10 cellular contexts compared by ENCODE assay signal in the genomic region with DNA sequence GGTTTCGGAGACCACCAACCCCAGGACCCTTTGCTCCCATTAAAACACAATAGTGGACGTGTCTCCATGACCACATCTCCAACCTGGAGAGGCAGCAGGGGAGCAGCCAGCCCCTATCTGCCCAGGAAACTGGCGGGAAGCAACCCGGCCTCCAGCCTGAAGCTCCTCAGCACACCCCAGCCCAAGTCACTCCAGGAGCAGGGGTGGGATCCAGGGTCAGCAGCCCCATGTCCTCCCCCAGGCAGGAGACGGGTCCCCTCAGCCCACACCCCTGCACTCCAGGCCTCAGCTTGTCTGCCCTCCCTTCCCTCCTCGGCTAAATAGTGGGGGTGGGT. TPM values are rescaled to one million over a fixed set of nuclear protein-coding genes. Genes with fewer than 3 reads are reported as not detected.
DNase-seq lines count a peak whose midpoint lies in the region; ATAC-seq, FAIRE-seq and TF ChIP-seq lines count a peak whose summit lies in the region.
"Had no signal": no experiment of that assay in that cellular context is flagged by ENCODE, and none has a peak within 500 bp of the region (broad histone marks: within the 10 kb centered on the region; RNA-seq: fewer than 3 reads in every experiment).

No MANE protein-coding gene starts in this region.

- no peak overlapping the region for H4K5ac ChIP-seq in H9 (ENCODE audit: insufficient read length, low read depth, low read length)

- TF ChIP-seq RAD21 in GM12878 (IDR thresholded peaks at IDR 0.05; ENCODE audit: insufficient read depth, low read depth, low read length): no peak

- DNase-seq in CD4-positive, alpha-beta memory T cell: no peak
- DNase-seq in H9 (no peak), GM12878 (ENCODE audit: low read depth, low spot score) (no peak), cardiac septum (ENCODE audit: low spot score) (no peak)
- peak in 1 of 9 donors; percentile 31 for DNase-seq in naive thymus-derived CD4-positive, alpha-beta T cell
- DNase-seq: DMS79 had no signal

- no peak overlapping the region for H3K9ac ChIP-seq in H9 (ENCODE audit: extremely low read depth, insufficient read length, low read length)
- H3K9ac ChIP-seq in GM12878 (ENCODE audit: control insufficient read depth, insufficient read depth, low read length): peak overlapping the region; percentile 92

- H2BK12ac ChIP-seq in H9 (ENCODE audit: insufficient read length, low read depth, low read length): no peak overlapping the region

- no peaks in the 10 kb centered on the region for H3K27me3 ChIP-seq in CD4-positive, alpha-beta memory T cell (ENCODE audit: insufficient read depth, low read length)
- no peaks in the 10 kb centered on the region; the same call in 1 of the 2 replicates for H3K27me3 ChIP-seq in H9 (ENCODE audit: insufficient read depth, low read length)
- no peaks in the 10 kb centered on the region for H3K27me3 ChIP-seq in GM12878 (replicated peaks in 1 of 2; ENCODE audit: control insufficient read depth in 2 of 2, insufficient read depth in 2 of 2, low read length in 1 of 2)
- H3K27me3 ChIP-seq in naive thymus-derived CD4-positive, alpha-beta T cell (ENCODE audit: control insufficient read depth in 2 of 2, insufficient read depth in 2 of 2, low read length in 2 of 2): no peaks in the 10 kb centered on the region

- in situ Hi-C loops in GM12878 (cut with MboI): no loop called here

- H3K4me1 ChIP-seq in CD4-positive, alpha-beta memory T cell (ENCODE audit: insufficient read depth, low read length): peaks cover 50% of the 10 kb centered on the region
- H3K4me1 ChIP-seq in H9 (ENCODE audit: insufficient read depth, low read length) (no peaks in the 10 kb centered on the region), GM12878 (ENCODE audit: control insufficient read depth, insufficient read depth, low read length) (peaks cover 33% of the 10 kb centered on the region)
- H3K4me1 ChIP-seq in naive thymus-derived CD4-positive, alpha-beta T cell (ENCODE audit: control insufficient read depth in 2 of 2, insufficient read depth in 2 of 2, low read length in 2 of 2): peaks cover 22 to 34% of the 10 kb centered on the region in 2 donors

- peak overlapping the region; percentile 37 for H3K4me2 ChIP-seq in H9 (ENCODE audit: insufficient read depth, insufficient read length, low read length)
- peak overlapping the region; percentile 90 for H3K4me2 ChIP-seq in GM12878 (ENCODE audit: control insufficient read depth, insufficient read depth)

- peak overlapping the region; percentile 99 for H3K27ac ChIP-seq in CD4-positive, alpha-beta memory T cell (ENCODE audit: low read depth, low read length)
- H3K27ac ChIP-seq in H9 (ENCODE audit: insufficient read length, low read depth, low read length): no peak overlapping the region
- peak overlapping the region; percentile 96 for H3K27ac ChIP-seq in GM12878 (ENCODE audit: control insufficient read depth, insufficient read depth)
- H3K27ac ChIP-seq in naive thymus-derived CD4-positive, alpha-beta T cell (ENCODE audit: low read depth, low read length): peak overlapping the region; percentile 80

- H3K4ac ChIP-seq in H9 (ENCODE audit: low read depth, low read length): no peak overlapping the region

- H3K56ac ChIP-seq in H9 (ENCODE audit: insufficient read length, low read depth, low read length): no peak overlapping the region

- peak overlapping the region; percentile 90 to 94 (median 92) for H3K4me3 Mint-ChIP-seq in CD4-positive, alpha-beta memory T cell
- H3K4me3 Mint-ChIP-seq in H9: peak overlapping the region; percentile 48 to 67
- peak overlapping the region; percentile 84 to 92 (median 88) for H3K4me3 Mint-ChIP-seq in naive thymus-derived CD4-positive, alpha-beta T cell

- no peak overlapping the region for H3K23ac ChIP-seq in H9 (ENCODE audit: insufficient read length, low read depth, low read length)

- H2BK20ac ChIP-seq in H9 (ENCODE audit: low read depth, low read length, poor library complexity, severe bottlenecking): no peak overlapping the region

- H3K79me2 ChIP-seq in H9 (ENCODE audit: insufficient read depth, low read length) (no peaks in the 10 kb centered on the region), GM12878 (ENCODE audit: control insufficient read depth, insufficient read depth, low read length) (peaks cover 23% of the 10 kb centered on the region)

- FAIRE-seq in GM12878 (lab: Jason Lieb, UNC): no peak

- peaks cover 0 to 31% of the 10 kb centered on the region in 2 donors for H3K36me3 Mint-ChIP-seq in CD4-positive, alpha-beta memory T cell
- H3K36me3 Mint-ChIP-seq in H9 (ENCODE audit: insufficient read depth in 1 of 3, low read depth in 3 of 3): peaks cover 0 to 11% (median 0%) of the 10 kb centered on the region in 3 experiments; a peak in 2 of 7 replicates
- H3K36me3 Mint-ChIP-seq in naive thymus-derived CD4-positive, alpha-beta T cell: peaks cover 0 to 5% (median 0%) of the 10 kb centered on the region in 5 donors

- H2AFZ ChIP-seq in H9 (ENCODE audit: low read length) (no peak overlapping the region), GM12878 (ENCODE audit: control insufficient read depth, low read depth, low read length) (peak overlapping the region; percentile 48)

- ATAC-seq in GM12878 (peak; percentile 5), HG03139 (IDR thresholded peaks at IDR 0.05; ENCODE audit: unreplicated experiment) (no peak), GM21529 (IDR thresholded peaks at IDR 0.05; ENCODE audit: unreplicated experiment) (no peak), HG02642 (IDR thresholded peaks at IDR 0.05; ENCODE audit: poor library complexity, unreplicated experiment) (no peak)
- no peak for ATAC-seq in naive thymus-derived CD4-positive, alpha-beta T cell

- H3K27ac Mint-ChIP-seq in CD4-positive, alpha-beta memory T cell: peak overlapping the region; percentile 94 to 98 (median 97)
- H3K27ac Mint-ChIP-seq in H9: no peak overlapping the region
- peak overlapping the region; percentile 83 to 96 (median 91) for H3K27ac Mint-ChIP-seq in naive thymus-derived CD4-positive, alpha-beta T cell

- no peak for TF ChIP-seq CTCF in H9 (conservative IDR thresholded peaks at IDR 0.05)
- TF ChIP-seq CTCF in GM12878 (IDR thresholded peaks at IDR 0.05 in 2 of 3, conservative IDR thresholded peaks at IDR 0.05 in 1 of 3; ENCODE audit: control insufficient read depth in 2 of 3, extremely low read depth in 1 of 3, insufficient read depth in 1 of 3, low read depth in 3 of 3, low read length in 3 of 3): no peak

- H3K36me3 ChIP-seq in CD4-positive, alpha-beta memory T cell (ENCODE audit: insufficient read depth, low read length): peaks cover 19% of the 10 kb centered on the region
- H3K36me3 ChIP-seq in GM12878 (ENCODE audit: control insufficient read depth in 2 of 2, insufficient read depth in 2 of 2, low read length in 1 of 2): peaks cover 5 to 21% of the 10 kb centered on the region in 2 experiments; a peak in 3 of 4 replicates
- H3K36me3 ChIP-seq in naive thymus-derived CD4-positive, alpha-beta T cell (ENCODE audit: control insufficient read depth in 2 of 3, insufficient read depth in 3 of 3, low read length in 3 of 3): peaks cover 0 to 41% (median 0%) of the 10 kb centered on the region in 3 experiments

- no peak overlapping the region for H4K8ac ChIP-seq in H9 (replicated peaks; ENCODE audit: insufficient read length, low read depth, low read length)

- H4K20me1 ChIP-seq in H9 (ENCODE audit: control insufficient read depth, insufficient read depth, insufficient read length): no peaks in the 10 kb centered on the region
- no peaks in the 10 kb centered on the region; the same call in 1 of the 2 replicates for H4K20me1 ChIP-seq in GM12878 (ENCODE audit: control insufficient read depth, insufficient read depth)

- TF ChIP-seq EP300 in GM12878 (IDR thresholded peaks at IDR 0.05; ENCODE audit: borderline replicate concordance in 1 of 2, control insufficient read depth in 1 of 2, low read depth in 2 of 2, low read length in 2 of 2): no peak

- TF ChIP-seq POLR2A in GM12878 (IDR thresholded peaks at IDR 0.05; ENCODE audit: low read depth, low read length): no peak

- H2BK120ac ChIP-seq in H9 (ENCODE audit: low read depth, low read length, poor library complexity, severe bottlenecking): no peak overlapping the region

- H4K91ac ChIP-seq in H9 (ENCODE audit: insufficient read length, low read depth, low read length): no peak overlapping the region

- H3K79me1 ChIP-seq in H9 (ENCODE audit: insufficient read depth, low read depth, low read length, poor library complexity, severe bottlenecking): no peaks in the 10 kb centered on the region

- H2BK15ac ChIP-seq in H9 (ENCODE audit: low read depth, low read length): no peak overlapping the region

- peak overlapping the region; percentile 91 to 92 for H3K4me3 ChIP-seq in CD4-positive, alpha-beta memory T cell (ENCODE audit: low read length in 2 of 2)
- peak overlapping the region; percentile 94 for H3K4me3 ChIP-seq in GM12878
- peak overlapping the region; percentile 80 for H3K4me3 ChIP-seq in naive thymus-derived CD4-positive, alpha-beta T cell (ENCODE audit: low read length)

- H3K9me3 Mint-ChIP-seq in CD4-positive, alpha-beta memory T cell: no peaks in the 10 kb centered on the region
- H3K9me3 Mint-ChIP-seq in H9: no peaks in the 10 kb centered on the region
- no peaks in the 10 kb centered on the region for H3K9me3 Mint-ChIP-seq in naive thymus-derived CD4-positive, alpha-beta T cell

- H3K14ac ChIP-seq in H9 (ENCODE audit: insufficient read depth, low read length): no peak overlapping the region

- peaks cover 15 to 53% (median 35%) of the 10 kb centered on the region in 4 donors for H3K4me1 Mint-ChIP-seq in CD4-positive, alpha-beta memory T cell
- H3K4me1 Mint-ChIP-seq in H9: peaks cover 3 to 7% of the 10 kb centered on the region in 2 experiments; a peak in 3 of 4 replicates
- peaks cover 11 to 36% (median 21%) of the 10 kb centered on the region in 7 donors for H3K4me1 Mint-ChIP-seq in naive thymus-derived CD4-positive, alpha-beta T cell

- POLR2A ChIA-PET in CD4-positive, alpha-beta memory T cell (lab: Charles Lee; ENCODE audit: partially characterized antibody): interaction anchor here (1.0 to 11.6 kb wide), 5 partner anchors 15 to 114 kb away, joined by 3 to 236 read pairs (median 6); a partner anchor contains a TSS
- POLR2A ChIA-PET in GM12878 (lab: Charles Lee): interaction anchor here (0.6 to 0.9 kb wide), 2 partner anchors 9 to 15 kb away, joined by 3 read pairs; no protein-coding TSS in a partner anchor
- POLR2A ChIA-PET in naive thymus-derived CD4-positive, alpha-beta T cell (lab: Charles Lee): interaction anchor here (2.3 to 4.5 kb wide), 2 partner anchors 14 to 18 kb away, joined by 8 to 37 read pairs; no protein-coding TSS in a partner anchor

- H3K27me3 Mint-ChIP-seq in CD4-positive, alpha-beta memory T cell: no peaks in the 10 kb centered on the region
- peaks cover 11% of the 10 kb centered on the region for H3K27me3 Mint-ChIP-seq in H9 (ENCODE audit: low read depth)
- H3K27me3 Mint-ChIP-seq in naive thymus-derived CD4-positive, alpha-beta T cell: no peaks in the 10 kb centered on the region

- no peak overlapping the region for H3K18ac ChIP-seq in H9 (ENCODE audit: insufficient read length, low read depth, low read length)

- no peak overlapping the region for H2AK5ac ChIP-seq in H9 (ENCODE audit: insufficient read length, low read length)

- peaks cover 7% of the 10 kb centered on the region for H3K23me2 ChIP-seq in H9 (ENCODE audit: insufficient read length, low read depth, low read length, poor library complexity, severe bottlenecking)

- H2BK5ac ChIP-seq in H9 (ENCODE audit: insufficient read length, low read length): no peak overlapping the region

- SMC1A ChIA-PET in GM12878 (lab: Charles Lee; ENCODE audit: uncharacterized antibody, unreplicated experiment): interaction anchor here (1.0 to 1.5 kb wide), 2 partner anchors 114 to 128 kb away, joined by 4 read pairs; no protein-coding TSS in a partner anchor

- RAD21 ChIA-PET in GM12878 (lab: Charles Lee; ENCODE audit: unreplicated experiment): interaction anchor here (1.4 to 2.4 kb wide), 2 partner anchors 15 to 19 kb away, joined by 3 to 9 read pairs; no protein-coding TSS in a partner anchor

- intact Hi-C loops in CD4-positive, alpha-beta memory T cell (cut with micrococcal nuclease): no loop called here
- intact Hi-C loops in GM12878 (cut with micrococcal nuclease; ENCODE audit: unreplicated experiment): no loop called here
- intact Hi-C loops in naive thymus-derived CD4-positive, alpha-beta T cell (cut with micrococcal nuclease): loop anchor here in 1 of 2 donors (1.0 to 5.0 kb wide), 2 partner anchors 31 to 1119 kb away; no protein-coding TSS in a partner anchor
- intact Hi-C loops in cardiac septum (cut with DNase I): no loop called here

- no peaks in the 10 kb centered on the region for H3K9me3 ChIP-seq in CD4-positive, alpha-beta memory T cell (ENCODE audit: control insufficient read depth in 1 of 2, low read length in 2 of 2)
- H3K9me3 ChIP-seq in H9 (ENCODE audit: control insufficient read depth, low read depth, low read length): no peaks in the 10 kb centered on the region
- no peaks in the 10 kb centered on the region for H3K9me3 ChIP-seq in GM12878 (replicated peaks; ENCODE audit: control insufficient read depth, insufficient read depth, low read length)
- no peaks in the 10 kb centered on the region for H3K9me3 ChIP-seq in naive thymus-derived CD4-positive, alpha-beta T cell (ENCODE audit: control insufficient read depth in 2 of 3, low read length in 3 of 3)

- BruUV-seq in GM12878 (replicated peaks; lab: Mats Ljungman, UMichigan): no TSS peak

- CTCF ChIA-PET in CD4-positive, alpha-beta memory T cell (lab: Charles Lee; ENCODE audit: partially characterized antibody): interaction anchor here (1.0 to 3.4 kb wide), 5 partner anchors 12 to 54 kb away, joined by 4 to 19 read pairs (median 5); no protein-coding TSS in a partner anchor
- CTCF ChIA-PET in GM12878 (lab: Yijun Ruan, JAX): interaction anchor here (1.0 to 3.2 kb wide), 5 partner anchors 15 to 130 kb away, joined by 4 to 15 read pairs (median 5); no protein-coding TSS in a partner anchor
- CTCF ChIA-PET in naive thymus-derived CD4-positive, alpha-beta T cell (lab: Charles Lee): interaction anchor here (1.5 to 2.6 kb wide), 2 partner anchors 18 to 32 kb away, joined by 5 to 34 read pairs; no protein-coding TSS in a partner anchor

- WGBS in H9 (ENCODE audit: extremely low coverage, insufficient read length, low lambda C conversion rate): no CpG with 5 or more reads among the region's 6 CpGs
- WGBS in GM12878 (ENCODE audit: insufficient coverage, insufficient replicate concordance, low lambda C conversion rate, missing lambda C conversion rate): 2% methylated on average over 6 of the region's 6 CpGs

- H3T11ph ChIP-seq in H9 (ENCODE audit: low read length): no peak overlapping the region

RNA-seq across cellular contexts. Expression of a gene that starts 0.6 kb away (rescaled TPM):
- total RNA-seq in CD4-positive, alpha-beta memory T cell: 10 to 100 TPM; 87.2 to 90.3 TPM
- polyA plus RNA-seq in CD4-positive, alpha-beta memory T cell: 10 to 100 TPM; 63.9 to 97.8 TPM
- total RNA-seq in H9 (2021) (4.5 and 5.4 TPM in 2 replicates), GM12878 (2014; rRNA removed) (31.6 and 37.4 TPM in 2 replicates), GM12878 (2014; rRNA removed; fragmentation: Illumina TruSeq; extraction: Trizol) (13.0 and 13.2 TPM in 2 replicates), GM12878 (2021) (86.1 and 92.7 TPM in 2 replicates), cardiac septum (4.3 TPM)
- total RNA-seq in GM12878 (2013; cell fraction: nucleolus; rRNA removed): 204 and 240 TPM in 2 replicates
- polyA plus RNA-seq in GM12878 (2011; ENCODE audit: low read depth): 13.7 TPM
- polyA plus RNA-seq in GM12878 (2011; rRNA removed) (5.3 and 15.1 TPM in 2 replicates), GM12878 (2014; fragmentation: Illumina TruSeq; extraction: Trizol) (0.68 and 6.8 TPM in 2 replicates), GM12878 (2014; fragmentation: Nextera tagmentation; extraction: Ambion mirVana) (1 to 10 TPM in 1 of 2 experiments, under 1 TPM in 1; 0.37 to 2.3 TPM), GM12878 (2014; rRNA removed) (51.6 and 73.2 TPM in 2 replicates), GM12878 (2016; fragmentation: Nextera tagmentation; extraction: Ambion mirVana) (10 to 100 TPM; 28.4 to 34.1 TPM)
- polyA plus RNA-seq in GM12878 (2011; cell fraction: cytosol; rRNA removed): 20.0 and 33.8 TPM in 2 replicates
- 351 and 379 TPM in 2 replicates for polyA plus RNA-seq in GM12878 (2011; cell fraction: nucleus; rRNA removed)
- 44.0 and 54.6 TPM in 2 replicates for polyA plus RNA-seq in GM12878 (2012)
- polyA minus RNA-seq in GM12878 (2011; rRNA and poly(A)+ RNA removed): 14.7 and 35.3 TPM in 2 replicates
- 13.4 and 24.5 TPM in 2 replicates for polyA minus RNA-seq in GM12878 (2011; cell fraction: cytosol; rRNA and poly(A)+ RNA removed)
- 96.1 and 129 TPM in 2 replicates for polyA minus RNA-seq in GM12878 (2011; cell fraction: nucleus; rRNA and poly(A)+ RNA removed)
- total RNA-seq in naive thymus-derived CD4-positive, alpha-beta T cell: 100 to 1,000 TPM in 2 of 5 experiments, 10 to 100 TPM in 3; 19.5 to 239 (median 87.6) TPM
- polyA plus RNA-seq in naive thymus-derived CD4-positive, alpha-beta T cell: 10 to 100 TPM; 22.7 to 27.8 TPM

RNA-seq across cellular contexts. Expression of a gene that starts 32.6 kb away (rescaled TPM):
- total RNA-seq in CD4-positive, alpha-beta memory T cell: 10 to 100 TPM; 66.5 to 74.0 TPM
- 10 to 100 TPM; 14.1 to 40.8 TPM for polyA plus RNA-seq in CD4-positive, alpha-beta memory T cell
- total RNA-seq in H9 (2021): 52.4 and 53.5 TPM in 2 replicates
- 76.6 and 91.2 TPM in 2 replicates for total RNA-seq in GM12878 (2013; cell fraction: nucleolus; rRNA removed)
- total RNA-seq in GM12878 (2014; rRNA removed): 38.5 TPM in 2 replicates
- total RNA-seq in GM12878 (2014; rRNA removed; fragmentation: Illumina TruSeq; extraction: Trizol): 18.1 and 19.1 TPM in 2 replicates
- 46.5 and 47.1 TPM in 2 replicates for total RNA-seq in GM12878 (2021)
- polyA plus RNA-seq in GM12878 (2011; ENCODE audit: low read depth): 12.8 TPM
- polyA plus RNA-seq in GM12878 (2011; rRNA removed): 23.7 and 35.8 TPM in 2 replicates
- polyA plus RNA-seq in GM12878 (2011; cell fraction: cytosol; rRNA removed): 29.0 and 35.1 TPM in 2 replicates
- polyA plus RNA-seq in GM12878 (2011; cell fraction: nucleus; rRNA removed): 82.0 and 82.5 TPM in 2 replicates
- 25.1 and 31.7 TPM in 2 replicates for polyA plus RNA-seq in GM12878 (2012)
- 16.0 and 26.6 TPM in 2 replicates for polyA plus RNA-seq in GM12878 (2014; fragmentation: Illumina TruSeq; extraction: Trizol)
- 10 to 100 TPM in 1 of 2 experiments, 1 to 10 TPM in 1; 4.8 to 11.6 TPM for polyA plus RNA-seq in GM12878 (2014; fragmentation: Nextera tagmentation; extraction: Ambion mirVana)
- polyA plus RNA-seq in GM12878 (2014; rRNA removed): 33.6 and 36.2 TPM in 2 replicates
- 10 to 100 TPM; 36.4 to 37.7 TPM for polyA plus RNA-seq in GM12878 (2016; fragmentation: Nextera tagmentation; extraction: Ambion mirVana)
- 37.1 and 46.2 TPM in 2 replicates for polyA minus RNA-seq in GM12878 (2011; rRNA and poly(A)+ RNA removed)
- polyA minus RNA-seq in GM12878 (2011; cell fraction: cytosol; rRNA and poly(A)+ RNA removed): 14.8 and 16.3 TPM in 2 replicates
- 24.7 and 47.1 TPM in 2 replicates for polyA minus RNA-seq in GM12878 (2011; cell fraction: nucleus; rRNA and poly(A)+ RNA removed)
- total RNA-seq in naive thymus-derived CD4-positive, alpha-beta T cell: 10 to 100 TPM; 67.7 to 97.0 (median 69.5) TPM
- 10 to 100 TPM; 29.6 to 32.6 TPM for polyA plus RNA-seq in naive thymus-derived CD4-positive, alpha-beta T cell
- total RNA-seq in cardiac septum: 39.4 TPM

RNA-seq across cellular contexts. Expression of a gene that starts 32.6 kb away (rescaled TPM):
- 10 to 100 TPM; 31.5 to 33.1 TPM for total RNA-seq in CD4-positive, alpha-beta memory T cell
- 100 to 1,000 TPM in 1 of 2 donors, 10 to 100 TPM in 1; 69.0 to 107 TPM for polyA plus RNA-seq in CD4-positive, alpha-beta memory T cell
- total RNA-seq in H9 (2021) (83.6 and 89.4 TPM in 2 replicates), GM12878 (2014; rRNA removed) (21.0 and 21.3 TPM in 2 replicates), GM12878 (2014; rRNA removed; fragmentation: Illumina TruSeq; extraction: Trizol) (29.8 and 30.3 TPM in 2 replicates), GM12878 (2021) (50.3 and 57.1 TPM in 2 replicates), cardiac septum (34.4 TPM)
- 9.7 and 10.0 TPM in 2 replicates for total RNA-seq in GM12878 (2013; cell fraction: nucleolus; rRNA removed)
- polyA plus RNA-seq in GM12878 (2011; ENCODE audit: low read depth): 17.8 TPM
- polyA plus RNA-seq in GM12878 (2011; rRNA removed) (24.8 and 32.1 TPM in 2 replicates), GM12878 (2014; fragmentation: Illumina TruSeq; extraction: Trizol) (12.0 and 31.8 TPM in 2 replicates), GM12878 (2014; fragmentation: Nextera tagmentation; extraction: Ambion mirVana) (1 to 10 TPM in 1 of 2 experiments, under 1 TPM in 1; 0.58 to 6.0 TPM), GM12878 (2014; rRNA removed) (49.0 and 54.9 TPM in 2 replicates), GM12878 (2016; fragmentation: Nextera tagmentation; extraction: Ambion mirVana) (100 to 1,000 TPM; 110 TPM)
- polyA plus RNA-seq in GM12878 (2011; cell fraction: cytosol; rRNA removed): 24.5 and 38.8 TPM in 2 replicates
- polyA plus RNA-seq in GM12878 (2011; cell fraction: nucleus; rRNA removed): 38.0 and 47.4 TPM in 2 replicates
- polyA plus RNA-seq in GM12878 (2012): 23.5 and 30.3 TPM in 2 replicates
- polyA minus RNA-seq in GM12878 (2011; rRNA and poly(A)+ RNA removed): 22.6 and 25.5 TPM in 2 replicates
- polyA minus RNA-seq in GM12878 (2011; cell fraction: cytosol; rRNA and poly(A)+ RNA removed): 10.1 and 12.4 TPM in 2 replicates
- polyA minus RNA-seq in GM12878 (2011; cell fraction: nucleus; rRNA and poly(A)+ RNA removed): 5.6 and 10.1 TPM in 2 replicates
- total RNA-seq in naive thymus-derived CD4-positive, alpha-beta T cell: 10 to 100 TPM; 29.6 to 49.8 (median 32.8) TPM
- polyA plus RNA-seq in naive thymus-derived CD4-positive, alpha-beta T cell: 10 to 100 TPM; 78.9 to 88.1 TPM

RNA-seq across cellular contexts. Expression of a gene that starts 38.4 kb away (rescaled TPM):
- total RNA-seq in CD4-positive, alpha-beta memory T cell: not detected
- not detected for polyA plus RNA-seq in CD4-positive, alpha-beta memory T cell
- 10.9 and 11.1 TPM in 2 replicates for total RNA-seq in H9 (2021)
- not detected in 2 replicates for total RNA-seq in GM12878 (2013; cell fraction: nucleolus; rRNA removed)
- not detected in 2 replicates for total RNA-seq in GM12878 (2014; rRNA removed)
- total RNA-seq in GM12878 (2014; rRNA removed; fragmentation: Illumina TruSeq; extraction: Trizol): not detected in 2 replicates
- total RNA-seq in GM12878 (2021): not detected in 2 replicates
- not detected for polyA plus RNA-seq in GM12878 (2011; ENCODE audit: low read depth)
- polyA plus RNA-seq in GM12878 (2011; rRNA removed): not detected in 2 replicates
- polyA plus RNA-seq in GM12878 (2011; cell fraction: cytosol; rRNA removed): not detected in 2 replicates
- not detected in 2 replicates for polyA plus RNA-seq in GM12878 (2011; cell fraction: nucleus; rRNA removed)
- polyA plus RNA-seq in GM12878 (2012): not detected in 2 replicates
- polyA plus RNA-seq in GM12878 (2014; fragmentation: Illumina TruSeq; extraction: Trizol): not detected in 2 replicates
- not detected for polyA plus RNA-seq in GM12878 (2014; fragmentation: Nextera tagmentation; extraction: Ambion mirVana)
- polyA plus RNA-seq in GM12878 (2014; rRNA removed): not detected in 2 replicates
- polyA plus RNA-seq in GM12878 (2016; fragmentation: Nextera tagmentation; extraction: Ambion mirVana): under 1 TPM in 1 of 2 experiments, not detected in 1; 0.05 TPM
- not detected in 2 replicates for polyA minus RNA-seq in GM12878 (2011; rRNA and poly(A)+ RNA removed)
- not detected in 2 replicates for polyA minus RNA-seq in GM12878 (2011; cell fraction: cytosol; rRNA and poly(A)+ RNA removed)
- not detected in 2 replicates for polyA minus RNA-seq in GM12878 (2011; cell fraction: nucleus; rRNA and poly(A)+ RNA removed)
- total RNA-seq in naive thymus-derived CD4-positive, alpha-beta T cell: 1 to 10 TPM in 1 of 5 experiments, under 1 TPM in 1, not detected in 3; 0.85 to 5.7 TPM
- not detected for polyA plus RNA-seq in naive thymus-derived CD4-positive, alpha-beta T cell
- total RNA-seq in cardiac septum: 0.40 TPM
- total RNA-seq: NCI-H460 had no signal

RNA-seq across cellular contexts. Expression of a gene that starts 46.0 kb away (rescaled TPM):
- not detected for total RNA-seq in CD4-positive, alpha-beta memory T cell
- not detected for polyA plus RNA-seq in CD4-positive, alpha-beta memory T cell
- total RNA-seq in H9 (2021) (31.5 and 38.6 TPM in 2 replicates), GM12878 (2014; rRNA removed) (not detected in 2 replicates), GM12878 (2014; rRNA removed; fragmentation: Illumina TruSeq; extraction: Trizol) (not detected in 2 replicates), GM12878 (2021) (not detected in 2 replicates), cardiac septum (not detected)
- not detected in 2 replicates for total RNA-seq in GM12878 (2013; cell fraction: nucleolus; rRNA removed)
- polyA plus RNA-seq in GM12878 (2011; ENCODE audit: low read depth): not detected
- polyA plus RNA-seq in GM12878 (2011; rRNA removed) (not detected in 2 replicates), GM12878 (2014; fragmentation: Illumina TruSeq; extraction: Trizol) (not detected in 2 replicates), GM12878 (2014; fragmentation: Nextera tagmentation; extraction: Ambion mirVana) (not detected), GM12878 (2014; rRNA removed) (not detected in 2 replicates), GM12878 (2016; fragmentation: Nextera tagmentation; extraction: Ambion mirVana) (not detected)
- not detected in 2 replicates for polyA plus RNA-seq in GM12878 (2011; cell fraction: cytosol; rRNA removed)
- not detected in 2 replicates for polyA plus RNA-seq in GM12878 (2011; cell fraction: nucleus; rRNA removed)
- polyA plus RNA-seq in GM12878 (2012): not detected in 2 replicates
- not detected in 2 replicates for polyA minus RNA-seq in GM12878 (2011; rRNA and poly(A)+ RNA removed)
- polyA minus RNA-seq in GM12878 (2011; cell fraction: cytosol; rRNA and poly(A)+ RNA removed): not detected in 2 replicates
- not detected in 2 replicates for polyA minus RNA-seq in GM12878 (2011; cell fraction: nucleus; rRNA and poly(A)+ RNA removed)
- total RNA-seq in naive thymus-derived CD4-positive, alpha-beta T cell: under 1 TPM in 1 of 5 experiments, not detected in 4; 0.56 TPM
- polyA plus RNA-seq in naive thymus-derived CD4-positive, alpha-beta T cell: not detected
- total RNA-seq: NCI-H460 had no signal

Comparison
In these comparisons a context has a peak if more than half of its experiments do, and no peak if none do; other contexts are left out.
1. H3K27ac Mint-ChIP-seq: peak in CD4-positive, alpha-beta memory T cell (7 of 7) and naive thymus-derived CD4-positive, alpha-beta T cell (9 of 9); none in H9 (0 of 3).
2. Peak in every context shown above with its lines, with median percentiles within 50 percentile points of each other: H3K4me3 ChIP-seq and H3K4me3 Mint-ChIP-seq.